ENCODE assay signal across 16 cellular contexts in genomic region chr16:68492151-68492500, GRCh38. TPM values are rescaled to one million over a fixed set of nuclear protein-coding genes. Genes with fewer than 3 reads are reported as not detected.
DNase-seq lines count a peak whose midpoint lies in the region; ATAC-seq and TF ChIP-seq lines count a peak whose summit lies in the region.
"Had no signal": no experiment of that assay in that cellular context is flagged by ENCODE, and none has a peak within 500 bp of the region (broad histone marks: within the 10 kb centered on the region; RNA-seq: fewer than 3 reads in every experiment).

No MANE protein-coding gene starts in this region.

- POLR2A ChIA-PET in OCI-LY7 (lab: Charles Lee) = no interaction called here

- H3K4me1 ChIP-seq in OCI-LY7 (ENCODE audit: insufficient read depth, low read length, poor library complexity, severe bottlenecking) (peaks cover 64% of the 10 kb centered on the region), esophagus (ENCODE audit: control insufficient read depth in 2 of 2, insufficient read depth in 2 of 2, low read length in 1 of 2) (peaks cover 8 to 30% of the 10 kb centered on the region in 2 donors), thyroid gland (peaks cover 21 to 35% of the 10 kb centered on the region in 2 donors), tibial artery (peaks cover 0 to 4% (median 0%) of the 10 kb centered on the region in 4 donors)

- H3K4me3 ChIP-seq in OCI-LY7 (ENCODE audit: low read depth, low read length, poor library complexity, severe bottlenecking) = peak overlapping the region; percentile 61
- no peak overlapping the region for H3K4me3 ChIP-seq in esophagus (ENCODE audit: low read depth in 1 of 2, low read length in 2 of 2)
- no peak overlapping the region for H3K4me3 ChIP-seq in thyroid gland (replicated peaks in 1 of 3)
- no peak overlapping the region for H3K4me3 ChIP-seq in tibial artery

- in situ Hi-C loops in GM13976 (cut with MboI; ENCODE audit: low sequenced_read_pairs, unreplicated experiment) = no loop called here

- no peak for TF ChIP-seq CTCF in OCI-LY7 (conservative IDR thresholded peaks at IDR 0.05; ENCODE audit: low read length)
- TF ChIP-seq CTCF in omental fat pad (IDR thresholded peaks at IDR 0.05) = no peak
- no peak for TF ChIP-seq CTCF in thyroid gland (IDR thresholded peaks at IDR 0.05)
- TF ChIP-seq CTCF in tibial artery (IDR thresholded peaks at IDR 0.05) = no peak
- TF ChIP-seq CTCF in GM13976 (IDR thresholded peaks at IDR 0.05; ENCODE audit: borderline replicate concordance, control extremely low read depth, extremely low read depth, insufficient read depth, missing control alignments) = no peak

- H3K27ac ChIP-seq in OCI-LY7 (ENCODE audit: low read depth, low read length, poor library complexity, severe bottlenecking) = peak overlapping the region; percentile 79
- H3K27ac ChIP-seq in esophagus (ENCODE audit: low read depth in 2 of 2, low read length in 1 of 2) = peak overlapping the region; percentile 6 to 43
- H3K27ac ChIP-seq in thyroid gland = peak overlapping the region; percentile 57 to 75 (median 64)
- no peak overlapping the region for H3K27ac ChIP-seq in tibial artery

- peaks cover 15% of the 10 kb centered on the region; the same call in 1 of the 2 replicates for H3K36me3 ChIP-seq in OCI-LY7 (ENCODE audit: insufficient read depth, low read length)
- H3K36me3 ChIP-seq in esophagus (ENCODE audit: control insufficient read depth in 2 of 2, insufficient read depth in 2 of 2, low read length in 1 of 2) = no peaks in the 10 kb centered on the region
- no peaks in the 10 kb centered on the region for H3K36me3 ChIP-seq in thyroid gland
- H3K36me3 ChIP-seq in tibial artery = no peaks in the 10 kb centered on the region
- H3K36me3 ChIP-seq: BE2C had no signal

- peak overlapping the region; percentile 89 for H3K4me2 ChIP-seq in OCI-LY7 (ENCODE audit: low read length)

- CTCF ChIA-PET in OCI-LY7 (lab: Charles Lee; ENCODE audit: unreplicated experiment) = interaction anchor here (0.5 to 1.2 kb wide), 2 partner anchors 22 to 209 kb away, joined by 3 to 5 read pairs; no protein-coding TSS in a partner anchor

- no TSS peak for BruUV-seq in OCI-LY7 (replicated peaks; lab: Mats Ljungman, UMichigan)

- no peaks in the 10 kb centered on the region; the same call in 1 of the 2 replicates for H3K9me3 ChIP-seq in OCI-LY7 (ENCODE audit: low read length)
- H3K9me3 ChIP-seq in esophagus (ENCODE audit: control insufficient read depth in 2 of 2, insufficient read depth in 1 of 2, low read depth in 1 of 2, low read length in 1 of 2) = no peaks in the 10 kb centered on the region
- no peaks in the 10 kb centered on the region for H3K9me3 ChIP-seq in thyroid gland
- H3K9me3 ChIP-seq in tibial artery = no peaks in the 10 kb centered on the region
- H3K9me3 ChIP-seq: BE2C had no signal

- peak overlapping the region; percentile 48; the same call in 1 of the 2 replicates for H2AFZ ChIP-seq in OCI-LY7 (ENCODE audit: low read length)

- H3K9me2 ChIP-seq in OCI-LY7 (ENCODE audit: insufficient read depth, low read length) = no peaks in the 10 kb centered on the region

- peak; percentile 5 for ATAC-seq in omental fat pad (ENCODE audit: low FRiP score)
- ATAC-seq: CD8-positive, alpha-beta T cell; Right ventricle myocardium inferior had no signal

- no peaks in the 10 kb centered on the region for H4K20me1 ChIP-seq in OCI-LY7 (ENCODE audit: insufficient read depth, low read length)

- H3K27me3 ChIP-seq in esophagus (ENCODE audit: control insufficient read depth in 1 of 2, insufficient read depth in 2 of 2, low read length in 2 of 2) = no peaks in the 10 kb centered on the region
- no peaks in the 10 kb centered on the region for H3K27me3 ChIP-seq in thyroid gland
- peaks cover 0 to 42% of the 10 kb centered on the region in 2 donors for H3K27me3 ChIP-seq in tibial artery
- H3K27me3 ChIP-seq: BE2C had no signal

- H3K79me2 ChIP-seq in OCI-LY7 (ENCODE audit: insufficient read depth, low read depth, low read length) = no peaks in the 10 kb centered on the region

- no peak for TF ChIP-seq POLR2A in thyroid gland (IDR thresholded peaks at IDR 0.05)

- WGBS in esophagus, 2 donors = 74 to 87% methylated on average over 11 of the region's 11 CpGs
- 71 to 76% methylated on average over 9 to 11 of the region's 11 CpGs for WGBS in thyroid gland, 2 donors

- DNase-seq in OCI-LY7 (ENCODE audit: low spot score) (no peak), omental fat pad (ENCODE audit: low spot score) (no peak), thyroid gland (peak in 1 of 2 donors; percentile 24), tibial artery (no peak), GM13976 (ENCODE audit: low spot score) (no peak)
- DNase-seq in activated CD4-positive, alpha-beta T cell treated with anti-CD3 and anti-CD28 coated beads, Interleukin-2, amount 50 U/mL, for 1 hour = no peak
- DNase-seq: BE2C; CD8-positive, alpha-beta T cell; DMS79 treated with DMSO at 0.1 percent for 48 hours; GOT3; KBM-7; NCI-H2081 treated with DMSO at 0.1 percent for 48 hours; NCI-H510A treated with DMSO at 0.1 percent for 48 hours had no signal

- intact Hi-C loops in OCI-LY7 (cut with micrococcal nuclease; ENCODE audit: unreplicated experiment) (loop anchor here (5.0 to 10.0 kb wide), 2 partner anchors 45 to 237 kb away; partner anchors contain the start of gene SMPD3), thyroid gland (cut with DNase I) (no loop called here), tibial artery (cut with DNase I; ENCODE audit: low total_unique reads) (no loop called here)

RNA-seq across cellular contexts. Expression of gene SMPD3, which starts 43.8 kb away (rescaled TPM):
- total RNA-seq in OCI-LY7 (2014; rRNA removed; shearing (Covaris generic)) = 0.16 and 0.21 TPM in 2 replicates
- 0.51 and 0.61 TPM in 2 replicates for total RNA-seq in OCI-LY7 (2022)
- polyA plus RNA-seq in esophagus = 1 to 10 TPM in 1 of 2 donors, under 1 TPM in 1; 0.41 to 4.0 TPM
- 10 to 100 TPM in 2 of 4 donors, 1 to 10 TPM in 1, under 1 TPM in 1; 0.63 to 44.8 (median 8.1) TPM for total RNA-seq in omental fat pad
- total RNA-seq in thyroid gland = 1 to 10 TPM in 3 of 4 donors, under 1 TPM in 1; 0.33 to 2.4 (median 1.3) TPM
- polyA plus RNA-seq: AG04450 had no signal

RNA-seq across cellular contexts. Expression of gene ZFP90, which starts 47.0 kb away (rescaled TPM):
- 14.1 and 22.0 TPM in 2 replicates for total RNA-seq in OCI-LY7 (2014; rRNA removed; shearing (Covaris generic))
- total RNA-seq in OCI-LY7 (2022) (27.0 and 31.5 TPM in 2 replicates), omental fat pad (10 to 100 TPM; 12.8 to 44.1 (median 18.3) TPM), thyroid gland (10 to 100 TPM; 34.3 to 46.4 (median 38.7) TPM)
- 1 to 10 TPM; 4.2 to 4.6 TPM for polyA plus RNA-seq in esophagus

Comparison
In these comparisons a context has a peak if more than half of its experiments do, and no peak if none do; other contexts are left out.
1. H3K27ac ChIP-seq: peak in OCI-LY7 (single experiment), esophagus (2 of 2) and thyroid gland (3 of 3); none in tibial artery (0 of 2).